In genomic region chr2:12434609-12435008, GRCh38 we compare ENCODE assay signal across 1 cellular context.
TF ChIP-seq lines count a peak whose summit lies in the region.

No MANE protein-coding gene starts in this region.

TF ChIP-seq in IMR-90, 13 proteins besides CTCF, POLR2A, EP300 and RAD21 (continued from another document):
- no peak for TF ChIP-seq ELK1 (IDR thresholded peaks at IDR 0.05; ENCODE audit: borderline replicate concordance, low read depth, low read length)
